8 cellular contexts compared by ENCODE assay signal in genomic region chr1:148371551-148371994, GRCh38.
A peak's percentile ranks its signal among the peaks of the same experiment; 100 is the strongest.
DNase-seq lines count a peak whose midpoint lies in the region; TF ChIP-seq lines count a peak whose summit lies in the region.
"Not testable (repeated sequence)": the region's sequence is repeated elsewhere in the genome, so short reads cannot be mapped to it uniquely, and the experiment has no call there.

No MANE protein-coding gene starts in this region.

- TF ChIP-seq CTCF in fibroblast of lung (conservative IDR thresholded peaks at IDR 0.05 in 1 of 2, IDR thresholded peaks at IDR 0.05 in 1 of 2; ENCODE audit: low read depth in 1 of 2, low read length in 2 of 2): peak; percentile 69 to 76

- DNase-seq in CD1c-positive myeloid dendritic cell (ENCODE audit: extremely low spot score): peak; percentile 68
- DNase-seq in H7: peak; percentile 65
- DNase-seq in NCI-H2081 (lab: John Stamatoyannopoulos, UW): peak; percentile 73 to 79
- peak in 4 of 5 experiments; percentile 46 to 86 (median 56) for DNase-seq in T-helper 2 cell
- peak; percentile 66 for DNase-seq in activated naive CD4-positive, alpha-beta T cell treated with anti-CD3 and anti-CD28 coated beads, Interleukin-2, amount 50 U/mL, for 16 hours
- DNase-seq in fibroblast of lung (ENCODE audit: low read depth in 2 of 2): peak; percentile 66 to 75
- peak; percentile 61 for DNase-seq in middle frontal gyrus (ENCODE audit: extremely low spot score, low spot score)
- DNase-seq in stimulated activated CD4-positive, alpha-beta T cell treated with anti-CD3 and anti-CD28 coated beads, TNF-alpha, amount 100 ng/mL, for 48 hours (ENCODE audit: low read depth in 3 of 3): peak in 2 of 3 donors; percentile 44 to 58

- not testable (repeated sequence) for H2AFZ ChIP-seq in fibroblast of lung (ENCODE audit: low read length)

- H3K9ac ChIP-seq in fibroblast of lung (ENCODE audit: insufficient read depth, low read length): not testable (repeated sequence)

- not testable (repeated sequence) for H4K20me1 ChIP-seq in fibroblast of lung (ENCODE audit: control insufficient read depth, extremely low read depth, insufficient read depth, low read length)

- not testable (repeated sequence) for H3K79me2 ChIP-seq in fibroblast of lung (ENCODE audit: control insufficient read depth, insufficient read depth, low read length)

- H3K4me2 ChIP-seq in fibroblast of lung (ENCODE audit: extremely low read depth, insufficient read depth, low read length): not testable (repeated sequence)

- not testable (repeated sequence) for H3K4me1 ChIP-seq in fibroblast of lung (ENCODE audit: control insufficient read depth, extremely low read depth, insufficient read depth, low read length)

- not testable (repeated sequence) for H3K4me3 ChIP-seq in H7 (ENCODE audit: insufficient read depth, low read depth, low read length); fibroblast of lung (replicated peaks in 1 of 4; ENCODE audit: control extremely low read depth in 1 of 4, insufficient read depth in 1 of 4, low read depth in 3 of 4, low read length in 4 of 4)

- H3K27me3 ChIP-seq in H7 (ENCODE audit: control insufficient read depth, insufficient read depth, low read length); fibroblast of lung (ENCODE audit: control insufficient read depth, insufficient read depth, low read length): not testable (repeated sequence)

- not testable (repeated sequence) for H3K27ac ChIP-seq in fibroblast of lung (ENCODE audit: insufficient read depth, low read length)

- not testable (repeated sequence) for H3K9me3 ChIP-seq in fibroblast of lung (ENCODE audit: control insufficient read depth, insufficient read depth, low read depth, low read length)

- not testable (repeated sequence) for H3K36me3 ChIP-seq in H7 (replicated peaks; ENCODE audit: control insufficient read depth, insufficient read depth, low read length); fibroblast of lung (ENCODE audit: control insufficient read depth, insufficient read depth, low read length)
